ENCODE assay signal across 8 cellular contexts in the genomic region with DNA sequence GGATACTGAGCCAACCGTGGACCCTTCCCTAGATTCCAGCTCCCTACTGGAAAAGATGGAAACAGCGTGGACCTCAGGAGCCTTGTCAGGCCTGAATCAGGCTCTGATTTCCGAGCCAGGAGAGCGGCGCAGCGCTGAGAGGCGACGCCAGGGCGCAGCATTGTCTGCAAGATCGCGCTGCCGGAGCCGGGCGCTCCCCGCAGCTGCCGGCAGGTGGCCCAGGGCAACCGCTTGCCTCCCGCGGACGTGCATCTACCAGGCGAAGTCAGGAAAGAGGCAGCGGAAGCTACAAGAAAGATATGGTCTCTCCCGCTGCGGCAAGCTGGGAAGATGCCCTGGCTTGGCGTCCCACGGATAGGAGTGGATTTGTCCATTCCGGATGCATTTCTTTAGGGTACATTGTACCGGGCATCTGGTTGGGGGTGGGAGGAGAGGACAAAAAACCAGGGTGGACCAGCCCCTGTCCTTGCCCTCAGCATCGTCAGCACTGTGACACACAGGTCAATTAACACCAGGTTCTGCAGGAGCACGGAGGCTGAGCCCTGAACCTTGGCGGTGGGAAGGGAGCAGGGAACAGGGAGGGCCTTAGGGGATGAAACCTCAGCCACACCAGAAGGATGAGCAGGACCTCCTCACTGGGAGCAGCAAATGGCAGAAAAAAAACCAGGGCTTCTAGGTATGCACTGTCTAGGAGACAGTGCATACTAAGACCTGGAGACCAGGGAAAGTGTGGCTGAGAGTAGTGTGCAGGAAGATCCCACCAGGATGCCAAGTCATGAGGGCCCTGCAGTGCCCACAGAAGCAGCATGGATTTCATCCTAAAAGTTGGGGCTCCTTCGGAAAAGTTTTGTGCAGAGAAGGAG. TPM values are rescaled to one million over a fixed set of nuclear protein-coding genes. Genes with fewer than 3 reads are reported as not detected.
A peak's percentile ranks its signal among the peaks of the same experiment; 100 is the strongest.
DNase-seq lines count a peak whose midpoint lies in the region; ATAC-seq, FAIRE-seq and TF ChIP-seq lines count a peak whose summit lies in the region.

No MANE protein-coding gene starts in this region.

- H3K9me3 ChIP-seq in adipocyte (ENCODE audit: control insufficient read depth, low read length) (no peaks in the 10 kb centered on the region), left ventricle myocardium inferior (replicated peaks) (no peaks in the 10 kb centered on the region)

- peak; percentile 99 for TF ChIP-seq CTCF in left ventricle myocardium inferior (IDR thresholded peaks at IDR 0.05; ENCODE audit: borderline replicate concordance)

- H3K27ac Mint-ChIP-seq in T-cell = peak overlapping the region; percentile 31 to 58

- no peaks in the 10 kb centered on the region for H3K27me3 Mint-ChIP-seq in T-cell

- no peak for FAIRE-seq in GM12892 (lab: Jason Lieb, UNC)

- peaks cover 19 to 29% (median 23%) of the 10 kb centered on the region in 3 donors for H3K4me1 Mint-ChIP-seq in T-cell

- TF ChIP-seq POLR2A in GM12892 (IDR thresholded peaks at IDR 0.05; ENCODE audit: low read depth, low read length) = no peak

- intact Hi-C loops in left ventricle myocardium inferior (cut with micrococcal nuclease) = loop anchor here (5.0 kb wide), 1 partner anchor 183 kb away; no protein-coding TSS in a partner anchor

- H3K9me3 Mint-ChIP-seq in T-cell = no peaks in the 10 kb centered on the region

- H3K36me3 ChIP-seq in adipocyte (ENCODE audit: control insufficient read depth, insufficient read depth, low read length, severe bottlenecking) (no peaks in the 10 kb centered on the region), left ventricle myocardium inferior (no peaks in the 10 kb centered on the region)

- CTCF ChIA-PET in T-cell (lab: Charles Lee) = interaction anchor here (0.5 to 2.3 kb wide), 25 partner anchors 9 to 343 kb away, joined by 3 to 23 read pairs (median 4); no protein-coding TSS in a partner anchor

- no peak overlapping the region for H3K9ac ChIP-seq in adipocyte (ENCODE audit: low read length)

- no peak overlapping the region for H3K4me3 ChIP-seq in adipocyte (ENCODE audit: low read length)
- peak overlapping the region; percentile 39 for H3K4me3 ChIP-seq in left ventricle myocardium inferior

- H3K4me3 Mint-ChIP-seq in T-cell = peak overlapping the region; percentile 57 to 74 (median 63)

- peak; percentile 93 for ATAC-seq in HG02798 (IDR thresholded peaks at IDR 0.05; ENCODE audit: poor library complexity, unreplicated experiment)
- peak; percentile 97 to 99 (median 98) for ATAC-seq in T-cell (replicated peaks in 1 of 4)

- H3K27ac ChIP-seq in left ventricle myocardium inferior (replicated peaks) = no peak overlapping the region

- POLR2A ChIA-PET in T-cell (lab: Charles Lee) = interaction anchor here in 1 of 2 donors (0.6 kb wide), 1 partner anchor 170 kb away, joined by 3 read pairs; no protein-coding TSS in a partner anchor

- H3K36me3 Mint-ChIP-seq in T-cell = peaks cover 7% of the 10 kb centered on the region

- DNase-seq in GM12892 (ENCODE audit: insufficient read length) = peak; percentile 63
- peak; percentile 2 for DNase-seq in NCI-H1417 treated with DMSO at 0.1 percent for 48 hours (lab: John Stamatoyannopoulos, UW)
- peak; percentile 64 to 87 (median 79) for DNase-seq in T-cell
- DNase-seq in adipocyte (ENCODE audit: low read depth) = peak; percentile 76
- peak; percentile 78 for DNase-seq in left ventricle myocardium inferior
- DNase-seq in renal cortical epithelial cell (ENCODE audit: low read depth) = peak; percentile 50
- no peak for DNase-seq in NK-92 (lab: John Stamatoyannopoulos, UW; ENCODE audit: unreplicated experiment)

- H3K27me3 ChIP-seq in adipocyte (replicated peaks; ENCODE audit: control insufficient read depth, insufficient read depth, low read length) (no peaks in the 10 kb centered on the region), left ventricle myocardium inferior (ENCODE audit: low read depth) (no peaks in the 10 kb centered on the region)

- H3K4me1 ChIP-seq in adipocyte (ENCODE audit: control insufficient read depth, insufficient read depth, low read length) (no peaks in the 10 kb centered on the region), left ventricle myocardium inferior (peaks cover 8% of the 10 kb centered on the region)

RNA-seq across cellular contexts. Expression of a gene that starts 55.9 kb away (rescaled TPM):
- 68.8 TPM for polyA plus RNA-seq in GM12892 (2012; ENCODE audit: missing spikeins)
- total RNA-seq in T-cell (10 to 100 TPM; 78.8 to 97.0 (median 84.1) TPM), left ventricle myocardium inferior (37.2 TPM), renal cortical epithelial cell (106 and 123 TPM in 2 replicates)
